ENCODE assay signal across 17 cellular contexts in genomic region chr3:112032377-112032776, GRCh38. TPM values are rescaled to one million over a fixed set of nuclear protein-coding genes. Genes with fewer than 3 reads are reported as not detected.
"Had no signal": no experiment of that assay in that cellular context is flagged by ENCODE, and none has a peak within 500 bp of the region (broad histone marks: within the 10 kb centered on the region; RNA-seq: fewer than 3 reads in every experiment).

No MANE protein-coding gene starts in this region.

- H3K36me3 ChIP-seq: cardiac muscle cell, gastrocnemius medialis, thyroid gland, uterus had no signal

- H3K27me3 ChIP-seq: dorsolateral prefrontal cortex, gastrocnemius medialis, thyroid gland, uterus had no signal

- ATAC-seq: activated CD4-positive, alpha-beta T cell treated with anti-CD3 and anti-CD28 coated beads for 36 hours; gastrocnemius medialis; left lobe of liver; mucosa of descending colon; naive thymus-derived CD8-positive, alpha-beta T cell; stimulated activated memory B cell treated with anti-CD40 and anti-IgM and Interleukin-4, amounts not matched to agents 10 μg/mL and 1 μg/mL and 100 μg/mL, for 72 hours had no signal

- H3K4me1 ChIP-seq: gastrocnemius medialis, thyroid gland, uterus had no signal

- H3K27me3 Mint-ChIP-seq: activated CD4-positive, alpha-beta memory T cell treated with anti-CD3 and anti-CD28 coated beads, Interleukin-2, amount 10 ng/mL, durations not matched to agents 7 days and 5 days; activated T-cell treated with anti-CD3 and anti-CD28 coated beads, Interleukin-2, amount 50 U/mL, for 24 hours; naive thymus-derived CD8-positive, alpha-beta T cell had no signal

- H3K27ac ChIP-seq: cardiac muscle cell, dorsolateral prefrontal cortex, gastrocnemius medialis, thyroid gland, uterus had no signal

- H3K36me3 Mint-ChIP-seq: naive thymus-derived CD8-positive, alpha-beta T cell; stimulated activated memory B cell treated with anti-CD40 and anti-IgM and Interleukin-4, amounts not matched to agents 10 μg/mL and 1 μg/mL and 100 μg/mL, for 72 hours had no signal

- H3K4me3 ChIP-seq: cardiac muscle cell, dorsolateral prefrontal cortex, gastrocnemius medialis, mucosa of descending colon, thyroid gland, uterus had no signal

- DNase-seq: activated CD4-positive, alpha-beta memory T cell treated with anti-CD3 and anti-CD28 coated beads, Interleukin-2, amount 10 ng/mL, durations not matched to agents 7 days and 5 days; activated CD4-positive, alpha-beta T cell treated with anti-CD3 and anti-CD28 coated beads for 36 hours; activated naive CD4-positive, alpha-beta T cell treated with anti-CD3 and anti-CD28 coated beads, Interleukin-2, amount 50 U/mL, for 16 hours; activated T-cell treated with anti-CD3 and anti-CD28 coated beads, Interleukin-2, amount 50 U/mL, for 24 hours; dorsolateral prefrontal cortex; endodermal cell; gastrocnemius medialis; mucosa of descending colon; naive thymus-derived CD8-positive, alpha-beta T cell; stimulated activated CD4-positive, alpha-beta T cell treated with anti-CD3 and anti-CD28 coated beads, Interleukin-2, amount 100 ng/mL, for 48 hours; uterus had no signal

- H3K4me1 Mint-ChIP-seq: activated CD4-positive, alpha-beta memory T cell treated with anti-CD3 and anti-CD28 coated beads, Interleukin-2, amount 10 ng/mL, durations not matched to agents 7 days and 5 days; activated CD4-positive, alpha-beta T cell treated with anti-CD3 and anti-CD28 coated beads for 36 hours; endodermal cell; memory B cell; naive thymus-derived CD8-positive, alpha-beta T cell; stimulated activated memory B cell treated with anti-CD40 and anti-IgM and Interleukin-4, amounts not matched to agents 10 μg/mL and 1 μg/mL and 100 μg/mL, for 72 hours had no signal

- H3K9me3 Mint-ChIP-seq: activated T-cell treated with anti-CD3 and anti-CD28 coated beads, Interleukin-2, amount 50 U/mL, for 24 hours; naive thymus-derived CD8-positive, alpha-beta T cell; stimulated activated memory B cell treated with anti-CD40 and anti-IgM and Interleukin-4, amounts not matched to agents 10 μg/mL and 1 μg/mL and 100 μg/mL, for 72 hours had no signal

- H3K27ac Mint-ChIP-seq: activated CD4-positive, alpha-beta memory T cell treated with anti-CD3 and anti-CD28 coated beads, Interleukin-2, amount 10 ng/mL, durations not matched to agents 7 days and 5 days; activated CD4-positive, alpha-beta T cell treated with anti-CD3 and anti-CD28 coated beads for 36 hours; activated T-cell treated with anti-CD3 and anti-CD28 coated beads, Interleukin-2, amount 50 U/mL, for 24 hours; endodermal cell; memory B cell; stimulated activated memory B cell treated with anti-CD40 and anti-IgM and Interleukin-4, amounts not matched to agents 10 μg/mL and 1 μg/mL and 100 μg/mL, for 72 hours had no signal

- H3K9me3 ChIP-seq: gastrocnemius medialis, mucosa of descending colon, thyroid gland, uterus had no signal

- H3K4me3 Mint-ChIP-seq: activated CD4-positive, alpha-beta memory T cell treated with anti-CD3 and anti-CD28 coated beads, Interleukin-2, amount 10 ng/mL, durations not matched to agents 7 days and 5 days; activated CD4-positive, alpha-beta T cell treated with anti-CD3 and anti-CD28 coated beads for 36 hours; activated T-cell treated with anti-CD3 and anti-CD28 coated beads, Interleukin-2, amount 50 U/mL, for 24 hours; endodermal cell; memory B cell; naive thymus-derived CD8-positive, alpha-beta T cell; stimulated activated memory B cell treated with anti-CD40 and anti-IgM and Interleukin-4, amounts not matched to agents 10 μg/mL and 1 μg/mL and 100 μg/mL, for 72 hours had no signal

RNA-seq across cellular contexts. Expression of gene TMPRSS7, which starts 2.2 kb away (rescaled TPM):
- total RNA-seq: activated CD4-positive, alpha-beta memory T cell treated with anti-CD3 and anti-CD28 coated beads, Interleukin-2, amount 10 ng/mL, durations not matched to agents 7 days and 5 days; activated CD4-positive, alpha-beta T cell treated with anti-CD3 and anti-CD28 coated beads for 36 hours; cardiac muscle cell; endodermal cell; epithelial cell of proximal tubule; gastrocnemius medialis; left lobe of liver; naive thymus-derived CD8-positive, alpha-beta T cell; uterus had no signal
- polyA plus RNA-seq: cardiac muscle cell had no signal

RNA-seq across cellular contexts. Expression of gene TAGLN3, which starts 33.7 kb away (rescaled TPM):
- total RNA-seq: gastrocnemius medialis; left lobe of liver; naive thymus-derived CD8-positive, alpha-beta T cell had no signal
- polyA plus RNA-seq: naive thymus-derived CD8-positive, alpha-beta T cell had no signal
